ENCODE assay signal across 1 cellular context in the genomic region with DNA sequence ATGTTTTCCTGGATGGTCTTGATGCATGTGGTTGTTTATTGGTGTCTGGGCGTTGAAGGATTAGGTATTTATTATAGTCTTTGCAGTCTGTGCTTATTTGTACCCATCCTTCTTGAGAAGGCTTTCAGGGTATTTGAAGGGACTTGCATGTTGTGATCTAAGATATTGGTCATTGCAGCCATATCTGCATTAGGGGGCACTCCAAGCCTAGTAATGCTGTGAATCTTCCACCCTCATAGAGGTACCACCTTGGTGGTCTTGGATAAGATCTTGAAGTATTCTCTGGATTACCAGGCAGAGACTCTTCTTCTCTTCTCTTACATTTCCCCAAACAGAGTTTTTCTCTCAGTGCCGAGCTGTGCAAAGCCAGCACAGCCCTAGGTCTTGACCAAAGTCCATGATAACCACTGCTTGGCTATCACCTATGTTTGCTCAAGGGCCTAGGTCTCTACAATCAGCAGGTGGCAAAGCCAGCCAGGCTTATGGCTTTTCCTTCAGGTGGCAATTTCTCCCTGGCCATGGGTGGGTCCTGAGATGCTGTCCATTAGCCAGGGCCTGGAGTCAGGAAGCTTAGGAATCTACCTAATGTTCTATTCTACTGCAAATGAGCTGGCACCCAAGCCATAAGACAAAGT.
TF ChIP-seq lines count a peak whose summit lies in the region.

No MANE protein-coding gene starts in this region.

TF ChIP-seq in HepG2, 621 proteins besides CTCF, POLR2A, EP300 and RAD21 (continued from another document):
- TF ChIP-seq PRDM10 (CRISPR knock-in tag; IDR thresholded peaks at IDR 0.05; ENCODE audit: low read depth) (no peak), ZNF569 (CRISPR knock-in tag; IDR thresholded peaks at IDR 0.05; ENCODE audit: borderline replicate concordance) (no peak), SALL1 (CRISPR knock-in tag; IDR thresholded peaks at IDR 0.05) (peak; percentile 70), ZBTB39 (CRISPR knock-in tag; IDR thresholded peaks at IDR 0.05) (no peak), HMG20B (CRISPR knock-in tag; conservative IDR thresholded peaks at IDR 0.05) (no peak), NR2F2 (IDR thresholded peaks at IDR 0.05; ENCODE audit: borderline replicate concordance, low read depth) (no peak), AGO2 (optimal IDR thresholded peaks at IDR 0.05; ENCODE audit: low read depth, low read length) (no peak), ZBTB1 (CRISPR knock-in tag; IDR thresholded peaks at IDR 0.05; ENCODE audit: borderline replicate concordance) (no peak), HNF4G (IDR thresholded peaks at IDR 0.05; ENCODE audit: borderline replicate concordance, low read depth, low read length) (peak; percentile 58; the same call in 1 of the 2 replicates), HNF4G (CRISPR knock-in tag; IDR thresholded peaks at IDR 0.05; ENCODE audit: borderline replicate concordance, low read depth) (no peak), ZNF879 (CRISPR knock-in tag; IDR thresholded peaks at IDR 0.05) (no peak)
- TF ChIP-seq, protein P1, sequence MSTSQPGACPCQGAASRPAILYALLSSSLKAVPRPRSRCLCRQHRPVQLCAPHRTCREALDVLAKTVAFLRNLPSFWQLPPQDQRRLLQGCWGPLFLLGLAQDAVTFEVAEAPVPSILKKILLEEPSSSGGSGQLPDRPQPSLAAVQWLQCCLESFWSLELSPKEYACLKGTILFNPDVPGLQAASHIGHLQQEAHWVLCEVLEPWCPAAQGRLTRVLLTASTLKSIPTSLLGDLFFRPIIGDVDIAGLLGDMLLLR (CRISPR knock-in tag; IDR thresholded peaks at IDR 0.05), result no peak
- TF ChIP-seq, protein P2, sequence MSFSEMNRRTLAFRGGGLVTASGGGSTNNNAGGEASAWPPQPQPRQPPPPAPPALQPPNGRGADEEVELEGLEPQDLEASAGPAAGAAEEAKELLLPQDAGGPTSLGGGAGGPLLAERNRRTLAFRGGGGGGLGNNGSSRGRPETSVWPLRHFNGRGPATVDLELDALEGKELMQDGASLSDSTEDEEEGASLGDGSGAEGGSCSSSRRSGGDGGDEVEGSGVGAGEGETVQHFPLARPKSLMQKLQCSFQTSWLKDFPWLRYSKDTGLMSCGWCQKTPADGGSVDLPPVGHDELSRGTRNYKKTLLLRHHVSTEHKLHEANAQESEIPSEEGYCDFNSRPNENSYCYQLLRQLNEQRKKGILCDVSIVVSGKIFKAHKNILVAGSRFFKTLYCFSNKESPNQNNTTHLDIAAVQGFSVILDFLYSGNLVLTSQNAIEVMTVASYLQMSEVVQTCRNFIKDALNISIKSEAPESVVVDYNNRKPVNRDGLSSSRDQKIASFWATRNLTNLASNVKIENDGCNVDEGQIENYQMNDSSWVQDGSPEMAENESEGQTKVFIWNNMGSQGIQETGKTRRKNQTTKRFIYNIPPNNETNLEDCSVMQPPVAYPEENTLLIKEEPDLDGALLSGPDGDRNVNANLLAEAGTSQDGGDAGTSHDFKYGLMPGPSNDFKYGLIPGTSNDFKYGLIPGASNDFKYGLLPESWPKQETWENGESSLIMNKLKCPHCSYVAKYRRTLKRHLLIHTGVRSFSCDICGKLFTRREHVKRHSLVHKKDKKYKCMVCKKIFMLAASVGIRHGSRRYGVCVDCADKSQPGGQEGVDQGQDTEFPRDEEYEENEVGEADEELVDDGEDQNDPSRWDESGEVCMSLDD (CRISPR knock-in tag; IDR thresholded peaks at IDR 0.05; ENCODE audit: borderline replicate concordance), result no peak
